ENCODE assay signal across 8 cellular contexts in the genomic region with DNA sequence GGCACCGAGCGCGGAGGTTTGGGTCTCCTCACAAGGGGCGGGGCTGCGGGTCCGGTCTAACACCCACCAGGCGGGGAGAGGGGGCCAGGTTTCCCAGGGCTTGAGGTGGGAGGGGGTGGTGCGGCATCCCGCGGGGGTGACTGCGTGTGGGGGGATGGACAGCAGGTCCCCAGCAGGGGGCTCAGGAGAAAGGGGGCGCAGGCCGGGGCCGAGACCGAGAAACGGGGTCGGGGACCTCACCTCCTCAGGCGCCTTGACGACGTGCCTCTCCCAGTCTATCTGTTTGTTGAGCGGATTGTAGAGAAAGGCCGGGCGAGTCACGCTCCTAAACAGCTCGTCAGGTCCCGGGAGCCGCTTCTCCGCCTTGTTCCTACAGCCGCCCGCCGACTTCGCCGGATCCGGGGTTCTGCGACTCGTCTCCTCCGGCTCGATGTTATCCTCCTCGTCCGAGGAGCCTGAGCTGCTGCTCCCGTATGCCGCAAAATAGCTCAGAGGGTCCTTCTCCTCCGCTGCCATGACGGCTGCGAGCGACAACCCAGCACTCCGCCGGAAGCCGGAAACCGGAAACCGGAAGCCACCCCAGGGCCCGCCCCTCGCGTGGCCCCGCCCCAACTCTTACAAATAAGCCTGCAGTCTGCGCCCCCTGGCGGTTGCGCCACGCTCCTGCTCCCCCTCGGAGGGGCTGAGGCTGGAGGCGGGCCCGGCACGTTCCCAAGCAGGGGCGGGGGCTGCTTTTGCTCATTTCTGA. TPM values are rescaled to one million over a fixed set of nuclear protein-coding genes. Genes with fewer than 3 reads are reported as not detected.
DNase-seq lines count a peak whose midpoint lies in the region; ATAC-seq and TF ChIP-seq lines count a peak whose summit lies in the region.

A gene (minus strand): TSS at position 545 of the 748 bp plus-strand sequence. CDS start 29 bp downstream, at position 516.

- peak; percentile 91 for TF ChIP-seq POLR2A in GM10847 (IDR thresholded peaks at IDR 0.05; ENCODE audit: extremely low read depth, insufficient read length)
- TF ChIP-seq POLR2A in testis (IDR thresholded peaks at IDR 0.05) = no peak

- peak within 1 kb of the TSS; percentile 87 to 98 for H3K4me3 ChIP-seq in testis

- peak in 2 of 3 donors; percentile 90 to 92 for TF ChIP-seq CTCF in omental fat pad (IDR thresholded peaks at IDR 0.05)
- peak; percentile 96 to 98 (median 97) for TF ChIP-seq CTCF in testis (IDR thresholded peaks at IDR 0.05)

- WGBS in testis, 2 donors = 0% methylated on average over 4 to 63 of the region's 64 CpGs

- H3K4me1 ChIP-seq in testis = peaks cover 4% of the 10 kb centered on the region

- no peaks in the 10 kb centered on the region for H3K27me3 ChIP-seq in testis

- H3K9me3 Mint-ChIP-seq in activated naive CD4-positive, alpha-beta T cell treated with anti-CD3 and anti-CD28 coated beads, Interleukin-2, amount 50 U/mL, for 72 hours = no peaks in the 10 kb centered on the region

- DNase-seq in NCI-H1092 (lab: John Stamatoyannopoulos, UW) (peak; percentile 91), glomerular endothelial cell (ENCODE audit: extremely low read depth, low read depth, low spot score) (no peak), omental fat pad (ENCODE audit: low spot score) (peak; percentile 97), testis (peak; percentile 98)
- DNase-seq in activated naive CD4-positive, alpha-beta T cell treated with anti-CD3 and anti-CD28 coated beads, Interleukin-2, amount 50 U/mL, for 72 hours (ENCODE audit: low spot score in 2 of 2) = peak; percentile 93 to 97

- peak; percentile 98 for ATAC-seq in HG02610 (IDR thresholded peaks at IDR 0.05; ENCODE audit: unreplicated experiment)
- ATAC-seq in SK-N-SH treated with all-trans-retinoic acid at 6 μM for 48 hours = peak; percentile 96
- ATAC-seq in activated naive CD4-positive, alpha-beta T cell treated with anti-CD3 and anti-CD28 coated beads, Interleukin-2, amount 50 U/mL, for 72 hours = peak; percentile 97 to 99
- peak; percentile 99 for ATAC-seq in omental fat pad (ENCODE audit: low FRiP score)

- H3K9me3 ChIP-seq in testis = no peaks in the 10 kb centered on the region

- peak within 1 kb of the TSS; percentile 93 for H3K27ac Mint-ChIP-seq in activated naive CD4-positive, alpha-beta T cell treated with anti-CD3 and anti-CD28 coated beads, Interleukin-2, amount 50 U/mL, for 72 hours

- peak within 1 kb of the TSS; percentile 71 to 76 for H3K27ac ChIP-seq in testis

- intact Hi-C loops in testis (cut with DNase I; ENCODE audit: low total_unique reads) = no loop called here

- peaks cover 22 to 25% of the 10 kb centered on the region in 2 donors for H3K36me3 Mint-ChIP-seq in activated naive CD4-positive, alpha-beta T cell treated with anti-CD3 and anti-CD28 coated beads, Interleukin-2, amount 50 U/mL, for 72 hours

- no peaks in the 10 kb centered on the region for H3K36me3 ChIP-seq in testis (ENCODE audit: low read depth, missing control alignments)

TF ChIP-seq in SK-N-SH treated with all-trans-retinoic acid at 6 μM for 48 hours, 23 proteins besides CTCF, POLR2A, EP300 and RAD21:
- TF ChIP-seq, protein P1, sequence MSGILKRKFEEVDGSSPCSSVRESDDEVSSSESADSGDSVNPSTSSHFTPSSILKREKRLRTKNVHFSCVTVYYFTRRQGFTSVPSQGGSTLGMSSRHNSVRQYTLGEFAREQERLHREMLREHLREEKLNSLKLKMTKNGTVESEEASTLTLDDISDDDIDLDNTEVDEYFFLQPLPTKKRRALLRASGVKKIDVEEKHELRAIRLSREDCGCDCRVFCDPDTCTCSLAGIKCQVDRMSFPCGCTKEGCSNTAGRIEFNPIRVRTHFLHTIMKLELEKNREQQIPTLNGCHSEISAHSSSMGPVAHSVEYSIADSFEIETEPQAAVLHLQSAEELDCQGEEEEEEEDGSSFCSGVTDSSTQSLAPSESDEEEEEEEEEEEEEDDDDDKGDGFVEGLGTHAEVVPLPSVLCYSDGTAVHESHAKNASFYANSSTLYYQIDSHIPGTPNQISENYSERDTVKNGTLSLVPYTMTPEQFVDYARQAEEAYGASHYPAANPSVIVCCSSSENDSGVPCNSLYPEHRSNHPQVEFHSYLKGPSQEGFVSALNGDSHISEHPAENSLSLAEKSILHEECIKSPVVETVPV (CRISPR knock-in tag; IDR thresholded peaks at IDR 0.05) = no peak
- TF ChIP-seq ZNF565 (CRISPR knock-in tag; conservative IDR thresholded peaks at IDR 0.05; ENCODE audit: low read depth) (no peak), ZC3H10 (CRISPR knock-in tag; IDR thresholded peaks at IDR 0.05) (no peak), SNAI2 (CRISPR knock-in tag; IDR thresholded peaks at IDR 0.05) (no peak), ZNF8 (CRISPR knock-in tag; IDR thresholded peaks at IDR 0.05) (no peak)

RNA-seq across cellular contexts. Expression of the gene that starts here (rescaled TPM):
- total RNA-seq in activated naive CD4-positive, alpha-beta T cell treated with anti-CD3 and anti-CD28 coated beads, Interleukin-2, amount 50 U/mL, for 72 hours = 10 to 100 TPM; 21.0 to 35.4 TPM
- total RNA-seq in glomerular endothelial cell (13.2 and 26.3 TPM in 2 replicates), omental fat pad (10 to 100 TPM; 12.0 to 15.8 (median 12.8) TPM), testis (10 to 100 TPM; 34.0 to 40.3 TPM)
- polyA plus RNA-seq in testis (ENCODE audit: insufficient read depth, low read depth, low replicate concordance) = 37.9 TPM
